In the genomic region with DNA sequence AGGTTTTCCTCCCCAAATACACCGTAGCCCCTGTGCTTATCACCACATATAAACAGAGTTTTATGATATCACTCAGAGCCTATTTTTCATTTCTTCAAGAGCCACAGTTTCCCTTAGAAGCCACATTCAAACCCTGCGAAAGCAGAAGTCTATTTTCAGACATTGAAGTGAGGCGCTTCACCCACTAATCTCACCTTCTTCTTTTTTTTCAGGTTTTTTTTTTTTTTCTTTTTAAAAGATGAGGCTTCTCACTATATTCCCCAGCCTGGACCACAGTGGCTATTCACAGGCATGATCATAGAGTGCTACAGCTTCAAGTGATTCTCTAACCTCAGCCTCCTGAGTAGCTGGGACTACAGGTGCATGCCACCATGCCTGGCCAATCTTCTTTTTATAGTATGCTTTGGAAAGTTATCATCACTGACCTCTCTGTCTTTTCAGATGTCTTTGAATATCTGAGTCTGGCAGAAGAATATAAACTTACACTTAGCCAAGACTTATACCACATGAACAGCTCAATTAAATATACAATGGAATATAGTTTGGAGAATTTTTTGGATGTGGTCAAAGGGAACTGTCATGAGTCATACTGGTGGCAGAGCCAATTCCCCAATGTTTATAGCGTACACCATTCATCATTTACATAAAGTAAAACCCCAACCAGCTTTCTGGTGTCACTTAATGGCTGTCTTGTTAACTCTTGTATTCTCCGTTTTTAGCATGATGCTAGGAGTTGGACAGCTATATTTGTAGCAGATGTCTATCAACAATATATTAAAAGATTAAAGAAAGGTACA, we compare ENCODE assay signal across 12 cellular contexts. TPM values are rescaled to one million over a fixed set of nuclear protein-coding genes. Genes with fewer than 3 reads are reported as not detected.
DNase-seq lines count a peak whose midpoint lies in the region; ATAC-seq and TF ChIP-seq lines count a peak whose summit lies in the region.
"Had no signal": no experiment of that assay in that cellular context is flagged by ENCODE, and none has a peak within 500 bp of the region (broad histone marks: within the 10 kb centered on the region; RNA-seq: fewer than 3 reads in every experiment).

No MANE protein-coding gene starts in this region.

- no peak overlapping the region for H3K27ac Mint-ChIP-seq in osteocyte (ENCODE audit: unreplicated experiment)

- H3K4me1 Mint-ChIP-seq in osteocyte (ENCODE audit: unreplicated experiment) = no peaks in the 10 kb centered on the region

- ATAC-seq in GM19452 (IDR thresholded peaks at IDR 0.05; ENCODE audit: unreplicated experiment) = peak; percentile 72
- ATAC-seq in HG02885 (IDR thresholded peaks at IDR 0.05; ENCODE audit: poor library complexity, unreplicated experiment) = peak; percentile 71
- ATAC-seq in left lung = no peak

- no peak overlapping the region for H3K27ac ChIP-seq in left lung
- H3K27ac ChIP-seq: stomach had no signal

- no peaks in the 10 kb centered on the region for H3K36me3 Mint-ChIP-seq in osteocyte (ENCODE audit: unreplicated experiment)

- H3K4me3 Mint-ChIP-seq in osteocyte (ENCODE audit: unreplicated experiment) = no peak overlapping the region

- DNase-seq in GM06990 (ENCODE audit: extremely low read depth, insufficient read length) (peak; percentile 57), MG63 (peak; percentile 56), putamen (ENCODE audit: low spot score) (no peak), islet precursor cell (no peak), left lung (no peak), osteocyte (ENCODE audit: extremely low spot score, unreplicated experiment) (no peak)
- DNase-seq: NCI-H526 treated with DMSO at 0.1 percent for 48 hours; stimulated activated CD4-positive, alpha-beta T cell treated with anti-CD3 and anti-CD28 coated beads, Interleukin-12 subunit alpha, Interleukin-12 subunit beta, amount 100 ng/mL, for 4 hours; stomach; T-helper 9 cell had no signal

- no peaks in the 10 kb centered on the region for H3K27me3 Mint-ChIP-seq in osteocyte (ENCODE audit: unreplicated experiment)

- H3K27me3 ChIP-seq in GM06990 (replicated peaks; ENCODE audit: control insufficient read depth, insufficient read depth, low read length) (no peaks in the 10 kb centered on the region), MG63 (no peaks in the 10 kb centered on the region), left lung (no peaks in the 10 kb centered on the region)
- H3K27me3 ChIP-seq: stomach had no signal

- peaks cover 8% of the 10 kb centered on the region for H3K9me3 Mint-ChIP-seq in osteocyte (ENCODE audit: unreplicated experiment)

- H3K36me3 ChIP-seq in GM06990 (ENCODE audit: control insufficient read depth, insufficient read depth, low read length) = no peaks in the 10 kb centered on the region
- H3K36me3 ChIP-seq in MG63 = no peaks in the 10 kb centered on the region
- no peaks in the 10 kb centered on the region for H3K36me3 ChIP-seq in left lung
- H3K36me3 ChIP-seq: stomach had no signal

- H3K9me3 ChIP-seq in MG63 = peaks cover 18% of the 10 kb centered on the region
- no peaks in the 10 kb centered on the region for H3K9me3 ChIP-seq in left lung
- H3K9me3 ChIP-seq: stomach had no signal

- H3K4me3 ChIP-seq in GM06990 (replicated peaks; ENCODE audit: low read depth, low read length) (no peak overlapping the region), MG63 (no peak overlapping the region), left lung (no peak overlapping the region)
- H3K4me3 ChIP-seq: stomach had no signal

- TF ChIP-seq CTCF in GM06990 (IDR thresholded peaks at IDR 0.05; ENCODE audit: insufficient read depth, low read length, poor library complexity, severe bottlenecking) = no peak
- TF ChIP-seq CTCF in left lung (IDR thresholded peaks at IDR 0.05) = no peak
- no peak for TF ChIP-seq CTCF in osteocyte (IDR thresholded peaks at IDR 0.05)

- H3K4me1 ChIP-seq in left lung = no peaks in the 10 kb centered on the region
- H3K4me1 ChIP-seq: stomach had no signal

- intact Hi-C loops in left lung (cut with DNase I) = no loop called here

RNA-seq across cellular contexts. Expression of gene CCDC50, which starts 59.7 kb away (rescaled TPM):
- total RNA-seq in MG63 (2014; rRNA removed; shearing (Covaris generic); ENCODE audit: low replicate concordance) = 65.4 and 93.9 TPM in 2 replicates
- total RNA-seq in left lung (10 to 100 TPM; 49.7 to 65.9 TPM), osteocyte (75.5 and 86.7 TPM in 2 replicates)

Comparison
In these comparisons a context has a peak if more than half of its experiments do, and no peak if none do; other contexts are left out.
1. DNase-seq: peak in GM06990 (single experiment) and MG63 (single experiment); none in putamen (single experiment), islet precursor cell (single experiment), left lung (0 of 2) and osteocyte (single experiment).